ENCODE assay signal across 9 cellular contexts in the genomic region with DNA sequence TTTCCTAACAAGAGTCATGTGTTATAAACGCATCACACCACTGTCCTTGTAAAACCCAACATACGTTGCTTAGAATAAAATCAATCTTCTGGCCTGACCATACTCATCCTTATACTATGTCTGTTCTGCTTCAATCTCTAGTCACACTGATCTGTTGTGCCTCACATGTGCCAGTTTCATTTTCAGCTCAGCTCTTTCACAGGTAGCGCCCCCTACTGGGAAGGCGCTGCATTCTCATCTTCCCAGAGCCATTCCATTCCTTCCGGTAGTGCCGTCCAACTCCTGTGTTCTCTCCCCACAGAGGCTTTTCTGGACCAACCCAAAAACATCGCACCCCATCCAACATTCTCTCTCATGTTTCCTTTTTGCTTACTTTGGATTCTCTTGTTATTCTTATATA. TPM values are rescaled to one million over a fixed set of nuclear protein-coding genes. Genes with fewer than 3 reads are reported as not detected.
DNase-seq lines count a peak whose midpoint lies in the region; ATAC-seq and TF ChIP-seq lines count a peak whose summit lies in the region.
"Had no signal": no experiment of that assay in that cellular context is flagged by ENCODE, and none has a peak within 500 bp of the region (broad histone marks: within the 10 kb centered on the region; RNA-seq: fewer than 3 reads in every experiment).

No MANE protein-coding gene starts in this region.

- H3K4me3 ChIP-seq in cardiac fibroblast (replicated peaks in 1 of 2; ENCODE audit: low read depth in 2 of 2, low read length in 2 of 2) (no peak overlapping the region), coronary artery (no peak overlapping the region)
- H3K4me3 ChIP-seq: BLaER1 treated with 17β-estradiol and CSF1 and Interleukin-3, amounts not matched to agents 10 nM and 100 nM had no signal

- TF ChIP-seq CTCF in cardiac fibroblast (IDR thresholded peaks at IDR 0.05; ENCODE audit: low read depth, low read length) (peak; percentile 47), neural crest cell (conservative IDR thresholded peaks at IDR 0.05) (peak; percentile 49), coronary artery (IDR thresholded peaks at IDR 0.05) (no peak)

- no peaks in the 10 kb centered on the region for H3K27me3 Mint-ChIP-seq in neural crest cell (ENCODE audit: low read depth)

- H3K4me1 Mint-ChIP-seq in neural crest cell: no peaks in the 10 kb centered on the region

- peaks cover 6% of the 10 kb centered on the region for H3K9me3 Mint-ChIP-seq in neural crest cell

- DNase-seq in NK-92 treated with Interleukin-12 subunit alpha and Interleukin-12 subunit beta, amount 100 ng/mL, for 24 hours (lab: John Stamatoyannopoulos, UW): peak; percentile 10
- DNase-seq in NK-92 (lab: John Stamatoyannopoulos, UW; ENCODE audit: unreplicated experiment) (no peak), UCSD-AML1 (lab: John Stamatoyannopoulos, UW; ENCODE audit: unreplicated experiment) (peak; percentile 27), cardiac fibroblast (ENCODE audit: low read depth in 2 of 2) (no peak), neural crest cell (ENCODE audit: low read depth, low spot score) (no peak), coronary artery (ENCODE audit: low spot score) (no peak), NCI-H2029 treated with DMSO at 0.1 percent for 48 hours (lab: John Stamatoyannopoulos, UW) (no peak)

- no peak overlapping the region for H3K4me3 Mint-ChIP-seq in neural crest cell

- H3K27ac Mint-ChIP-seq in neural crest cell (ENCODE audit: unreplicated experiment): no peak overlapping the region

- H3K36me3 Mint-ChIP-seq in neural crest cell (ENCODE audit: low read depth): no peaks in the 10 kb centered on the region

- peak; percentile 88 for ATAC-seq in HG03039 (IDR thresholded peaks at IDR 0.05; ENCODE audit: unreplicated experiment)

- H3K27ac ChIP-seq in coronary artery: no peak overlapping the region
- H3K27ac ChIP-seq: BLaER1 treated with 17β-estradiol and CSF1 and Interleukin-3, amounts not matched to agents 10 nM and 100 nM had no signal

RNA-seq across cellular contexts. Expression of a gene that starts 22.2 kb away (rescaled TPM):
- not detected in 2 replicates for total RNA-seq in neural crest cell

RNA-seq across cellular contexts. Expression of a gene that starts 32.4 kb away (rescaled TPM):
- total RNA-seq in neural crest cell: not detected in 2 replicates

RNA-seq across cellular contexts. Expression of a gene that starts 34.1 kb away (rescaled TPM):
- not detected in 2 replicates for total RNA-seq in neural crest cell

RNA-seq across cellular contexts. Expression of a gene that starts 44.3 kb away (rescaled TPM):
- total RNA-seq in neural crest cell: not detected in 2 replicates

Comparison
In these comparisons a context has a peak if more than half of its experiments do, and no peak if none do; other contexts are left out.
1. DNase-seq: peak in NK-92 treated with Interleukin-12 subunit alpha and Interleukin-12 subunit beta, amount 100 ng/mL, for 24 hours (single experiment) and UCSD-AML1 (single experiment); none in NK-92 (single experiment), cardiac fibroblast (0 of 2), neural crest cell (single experiment), coronary artery (single experiment) and NCI-H2029 treated with DMSO at 0.1 percent for 48 hours (single experiment).